ENCODE assay signal across 8 cellular contexts in genomic region chr2:16773080-16773713, GRCh38.
A peak's percentile ranks its signal among the peaks of the same experiment; 100 is the strongest.
DNase-seq lines count a peak whose midpoint lies in the region; TF ChIP-seq lines count a peak whose summit lies in the region.

No MANE protein-coding gene starts in this region.

- TF ChIP-seq EP300 in SK-N-SH (IDR thresholded peaks at IDR 0.05; ENCODE audit: borderline replicate concordance in 1 of 2, low read depth in 1 of 2, low read length in 1 of 2), result peak in 1 of 2 experiments; percentile 38; a peak in 1 of 4 replicates

- H3K9me2 ChIP-seq in MM.1S (replicated peaks; ENCODE audit: insufficient read depth, low read length) (no peaks in the 10 kb centered on the region), SK-N-SH (no peaks in the 10 kb centered on the region)

- H3K4me3 ChIP-seq in GM06990 (replicated peaks; ENCODE audit: low read depth, low read length), result no peak overlapping the region
- no peak overlapping the region for H3K4me3 ChIP-seq in MM.1S (ENCODE audit: low read length)
- no peak overlapping the region; a peak in 1 of 4 replicates for H3K4me3 ChIP-seq in SK-N-SH (ENCODE audit: low read depth in 2 of 2, low read length in 1 of 2)
- no peak overlapping the region for H3K4me3 ChIP-seq in fibroblast of the aortic adventitia (ENCODE audit: low read depth, low read length)
- no peak overlapping the region for H3K4me3 ChIP-seq in neural progenitor cell

- H3K9me3 Mint-ChIP-seq in neural progenitor cell, result no peaks in the 10 kb centered on the region

- H3K27ac ChIP-seq in 22Rv1 (no peak overlapping the region), MM.1S (ENCODE audit: low read length) (no peak overlapping the region), SK-N-SH (ENCODE audit: low read depth in 2 of 2, low read length in 1 of 2) (no peak overlapping the region), neural progenitor cell (no peak overlapping the region)

- no peak overlapping the region for H3K4me2 ChIP-seq in MM.1S (ENCODE audit: low read depth, low read length)
- H3K4me2 ChIP-seq in SK-N-SH, result no peak overlapping the region
- H3K4me2 ChIP-seq in neural progenitor cell, result no peak overlapping the region

- H4K20me1 ChIP-seq in MM.1S (ENCODE audit: insufficient read depth, low read length) (no peaks in the 10 kb centered on the region), SK-N-SH (ENCODE audit: insufficient read depth) (no peaks in the 10 kb centered on the region), neural progenitor cell (ENCODE audit: low read depth) (no peaks in the 10 kb centered on the region)

- H2AFZ ChIP-seq in MM.1S (ENCODE audit: low read length), result no peak overlapping the region
- H2AFZ ChIP-seq in SK-N-SH (ENCODE audit: low read depth), result no peak overlapping the region
- H2AFZ ChIP-seq in neural progenitor cell (replicated peaks), result peak overlapping the region; percentile 74

- no peaks in the 10 kb centered on the region; the same call in 1 of the 2 replicates for H3K27me3 ChIP-seq in GM06990 (replicated peaks; ENCODE audit: control insufficient read depth, insufficient read depth, low read length)
- no peaks in the 10 kb centered on the region for H3K27me3 ChIP-seq in MM.1S (replicated peaks; ENCODE audit: insufficient read depth, low read length)
- H3K27me3 ChIP-seq in SK-N-SH (ENCODE audit: insufficient read depth), result no peaks in the 10 kb centered on the region
- H3K27me3 ChIP-seq in neural progenitor cell, result no peaks in the 10 kb centered on the region

- no peak overlapping the region for H3K27ac Mint-ChIP-seq in neural progenitor cell

- H3K27me3 Mint-ChIP-seq in neural progenitor cell (ENCODE audit: insufficient read depth, low read depth), result peaks cover 4% of the 10 kb centered on the region

- H3K36me3 Mint-ChIP-seq in neural progenitor cell, result no peaks in the 10 kb centered on the region

- TF ChIP-seq RAD21 in SK-N-SH (IDR thresholded peaks at IDR 0.05; ENCODE audit: low read length), result peak; percentile 100

- peak; percentile 77 for TF ChIP-seq CTCF in 22Rv1 (IDR thresholded peaks at IDR 0.05)
- TF ChIP-seq CTCF in GM06990 (IDR thresholded peaks at IDR 0.05; ENCODE audit: insufficient read depth, low read length, poor library complexity, severe bottlenecking), result peak; percentile 64
- peak; percentile 66 for TF ChIP-seq CTCF in MM.1S (IDR thresholded peaks at IDR 0.05; ENCODE audit: low read length)
- TF ChIP-seq CTCF in SK-N-SH (IDR thresholded peaks at IDR 0.05), result peak; percentile 74
- peak; percentile 44 for TF ChIP-seq CTCF in fibroblast of the aortic adventitia (IDR thresholded peaks at IDR 0.05; ENCODE audit: insufficient read depth, low read length)
- peak; percentile 84 for TF ChIP-seq CTCF in neural progenitor cell (IDR thresholded peaks at IDR 0.05)

- H3F3A ChIP-seq in MM.1S (ENCODE audit: insufficient read depth, low read length) (no peaks in the 10 kb centered on the region), SK-N-SH (replicated peaks; ENCODE audit: insufficient read depth) (no peaks in the 10 kb centered on the region), neural progenitor cell (ENCODE audit: low read depth) (no peaks in the 10 kb centered on the region)

- peaks cover 19% of the 10 kb centered on the region for H3K4me1 Mint-ChIP-seq in neural progenitor cell

- H3K79me2 ChIP-seq in MM.1S (ENCODE audit: low read length) (no peaks in the 10 kb centered on the region), SK-N-SH (ENCODE audit: insufficient read depth) (no peaks in the 10 kb centered on the region), neural progenitor cell (ENCODE audit: low read depth) (no peaks in the 10 kb centered on the region)

- POLR2A ChIA-PET in SK-N-SH (lab: Yijun Ruan, JAX), result no interaction called here

- H3K9ac ChIP-seq in MM.1S (ENCODE audit: low read length) (no peak overlapping the region), SK-N-SH (no peak overlapping the region), neural progenitor cell (no peak overlapping the region)

- H3K36me3 ChIP-seq in GM06990 (ENCODE audit: control insufficient read depth, insufficient read depth, low read length) (no peaks in the 10 kb centered on the region), MM.1S (replicated peaks; ENCODE audit: insufficient read depth, low read length) (no peaks in the 10 kb centered on the region), SK-N-SH (replicated peaks in 1 of 2; ENCODE audit: control insufficient read depth in 1 of 2, insufficient read depth in 2 of 2, low read length in 1 of 2) (no peaks in the 10 kb centered on the region), neural progenitor cell (no peaks in the 10 kb centered on the region)

- 22% methylated on average over 8 of the region's 8 CpGs for WGBS in SK-N-SH (ENCODE audit: low lambda C conversion rate)

- CTCF ChIA-PET in SK-N-SH (lab: Yijun Ruan, JAX), result interaction anchor here (0.6 to 11.0 kb wide), 101 partner anchors 8 to 1056 kb away, joined by 3 to 311 read pairs (median 4); partner anchors contain the start of gene VSNL1

- DNase-seq in GM06990 (ENCODE audit: extremely low read depth, insufficient read length) (no peak), HCEC 1CT (peak; percentile 29), MM.1S (peak; percentile 64), SK-N-SH (peak; percentile 67), fibroblast of the aortic adventitia (ENCODE audit: low read depth) (peak; percentile 43), neural progenitor cell (ENCODE audit: low spot score) (peak; percentile 79)
- DNase-seq in activated effector memory CD4-positive, alpha-beta T cell treated with anti-CD3 and anti-CD28 coated beads, Interleukin-2, amount 50 U/mL, for 16 hours, result no peak

- H3K4me3 Mint-ChIP-seq in neural progenitor cell, result no peak overlapping the region

- H3K4me1 ChIP-seq in MM.1S (ENCODE audit: low read length), result no peaks in the 10 kb centered on the region
- H3K4me1 ChIP-seq in SK-N-SH (ENCODE audit: control insufficient read depth in 1 of 2, insufficient read depth in 2 of 2, low read depth in 1 of 2, low read length in 1 of 2), result peaks cover 0 to 5% of the 10 kb centered on the region in 2 experiments; a peak in 2 of 4 replicates
- no peaks in the 10 kb centered on the region for H3K4me1 ChIP-seq in neural progenitor cell

- H3K9me3 ChIP-seq in MM.1S (replicated peaks; ENCODE audit: insufficient read depth, low read length) (no peaks in the 10 kb centered on the region), SK-N-SH (no peaks in the 10 kb centered on the region), neural progenitor cell (ENCODE audit: low read depth) (no peaks in the 10 kb centered on the region)

TF ChIP-seq in SK-N-SH, 30 proteins besides CTCF, POLR2A, EP300 and RAD21 (continues in another document):
- no peak for TF ChIP-seq IRF3 (IDR thresholded peaks at IDR 0.05; ENCODE audit: low read depth, low read length)
- TF ChIP-seq MAX (IDR thresholded peaks at IDR 0.05; ENCODE audit: low read depth), result no peak
- no peak for TF ChIP-seq USF1 (IDR thresholded peaks at IDR 0.05; ENCODE audit: borderline replicate concordance, low read depth)
- no peak for TF ChIP-seq TAF1 (IDR thresholded peaks at IDR 0.05; ENCODE audit: borderline replicate concordance, low read depth, low read length)
- no peak for TF ChIP-seq FOXJ3 (CRISPR knock-in tag; IDR thresholded peaks at IDR 0.05)
- no peak for TF ChIP-seq FOSL2 (IDR thresholded peaks at IDR 0.05; ENCODE audit: borderline replicate concordance, low read depth)
- TF ChIP-seq RCOR1 (IDR thresholded peaks at IDR 0.05; ENCODE audit: low read length), result no peak
- no peak for TF ChIP-seq EZH2phosphoT487 (IDR thresholded peaks at IDR 0.05; ENCODE audit: borderline replicate concordance, low read depth)
- peak; percentile 46 for TF ChIP-seq GATA2 (CRISPR knock-in tag; IDR thresholded peaks at IDR 0.05)
- no peak for TF ChIP-seq TCF12 (IDR thresholded peaks at IDR 0.05)

Comparison
In these comparisons a context has a peak if more than half of its experiments do, and no peak if none do; other contexts are left out.
1. DNase-seq: peak in HCEC 1CT (single experiment), MM.1S (single experiment), SK-N-SH (single experiment), fibroblast of the aortic adventitia (single experiment) and neural progenitor cell (single experiment); none in GM06990 (single experiment) and activated effector memory CD4-positive, alpha-beta T cell treated with anti-CD3 and anti-CD28 coated beads, Interleukin-2, amount 50 U/mL, for 16 hours (single experiment).
2. Peak in every context shown above with its lines, with median percentiles within 50 percentile points of each other: CTCF ChIP-seq.